Comparison of ENCODE assay signal across 1 cellular context in genomic region chr7:92528188-92528957, GRCh38.
TF ChIP-seq lines count a peak whose summit lies in the region.

PEX1 (minus strand) TSS chr7:92528520; CDS start chr7:92528435, 85 bp downstream.
RBM48 (plus strand) TSS chr7:92528795; CDS start chr7:92528814, 19 bp downstream.

TF ChIP-seq in HepG2, 621 proteins besides CTCF, POLR2A, EP300 and RAD21 (continued from another document and continues in another):
- TF ChIP-seq PITX1 (CRISPR knock-in tag; IDR thresholded peaks at IDR 0.05), result peak; percentile 56; the same call in 1 of the 2 replicates
- TF ChIP-seq KDM3A (CRISPR knock-in tag; IDR thresholded peaks at IDR 0.05; ENCODE audit: low read depth), result peak; percentile 56; the same call in 1 of the 2 replicates
- peak; percentile 42; the same call in 1 of the 2 replicates for TF ChIP-seq HOXD1 (CRISPR knock-in tag; IDR thresholded peaks at IDR 0.05)
- peak; percentile 38; the same call in 1 of the 2 replicates for TF ChIP-seq ZNF580 (CRISPR knock-in tag; IDR thresholded peaks at IDR 0.05; ENCODE audit: borderline replicate concordance, low read depth)
- TF ChIP-seq NFAT5 (CRISPR knock-in tag; IDR thresholded peaks at IDR 0.05), result peak; percentile 63; the same call in 1 of the 2 replicates
- peak; percentile 15; the same call in 1 of the 2 replicates for TF ChIP-seq MEF2D (CRISPR knock-in tag; IDR thresholded peaks at IDR 0.05)
- TF ChIP-seq ATM (IDR thresholded peaks at IDR 0.05; ENCODE audit: borderline replicate concordance), result no peak
- TF ChIP-seq ZNF337 (CRISPR knock-in tag; IDR thresholded peaks at IDR 0.05; ENCODE audit: borderline replicate concordance, low read depth), result 0 out of 2 replicates have a peak, but pooled peaks have one; percentile 47
- TF ChIP-seq ZNF788 (CRISPR knock-in tag; IDR thresholded peaks at IDR 0.05; ENCODE audit: borderline replicate concordance), result peak; percentile 96; the same call in 1 of the 2 replicates
- peak; percentile 78; the same call in 1 of the 2 replicates for TF ChIP-seq ZNF556 (CRISPR knock-in tag; IDR thresholded peaks at IDR 0.05; ENCODE audit: borderline replicate concordance)
- TF ChIP-seq CBFB (CRISPR knock-in tag; IDR thresholded peaks at IDR 0.05), result peak; percentile 43; the same call in 1 of the 2 replicates
- 0 out of 2 replicates have a peak, but pooled peaks have one; percentile 6 for TF ChIP-seq STAG1 (CRISPR knock-in tag; IDR thresholded peaks at IDR 0.05)
- no peak for TF ChIP-seq DZIP1 (CRISPR knock-in tag; IDR thresholded peaks at IDR 0.05)
- no peak for TF ChIP-seq ATF4 (CRISPR knock-in tag; IDR thresholded peaks at IDR 0.05)
- 0 out of 2 replicates have a peak, but pooled peaks have one; percentile 23 for TF ChIP-seq NKX3-1 (CRISPR knock-in tag; IDR thresholded peaks at IDR 0.05)
- TF ChIP-seq MTF1 (CRISPR knock-in tag; IDR thresholded peaks at IDR 0.05), result no peak
- no peak for TF ChIP-seq MBNL3 (CRISPR knock-in tag; conservative IDR thresholded peaks at IDR 0.05)
- no peak for TF ChIP-seq U2AF1 (optimal IDR thresholded peaks at IDR 0.05; ENCODE audit: low read depth, low read length)
- TF ChIP-seq HIVEP1 (CRISPR knock-in tag; IDR thresholded peaks at IDR 0.05), result no peak
- TF ChIP-seq KAT7 (CRISPR knock-in tag; IDR thresholded peaks at IDR 0.05; ENCODE audit: borderline replicate concordance), result peak; percentile 94
- peak; percentile 80; the same call in 1 of the 2 replicates for TF ChIP-seq SP140L (CRISPR knock-in tag; IDR thresholded peaks at IDR 0.05; ENCODE audit: borderline replicate concordance)
- no peak for TF ChIP-seq ZBTB37 (CRISPR knock-in tag; IDR thresholded peaks at IDR 0.05)
- peak; percentile 79 for TF ChIP-seq NR2C2 (CRISPR knock-in tag; IDR thresholded peaks at IDR 0.05; ENCODE audit: borderline replicate concordance)
- 0 out of 2 replicates have a peak, but pooled peaks have one; percentile 5 for TF ChIP-seq PPARG (CRISPR knock-in tag; conservative IDR thresholded peaks at IDR 0.05)
- peak; percentile 77 for TF ChIP-seq GABPA (IDR thresholded peaks at IDR 0.05; ENCODE audit: low read depth, low read length)
- peak; percentile 97 for TF ChIP-seq GABPA (CRISPR knock-in tag; IDR thresholded peaks at IDR 0.05; ENCODE audit: low read depth)
- TF ChIP-seq ZBTB2 (CRISPR knock-in tag; IDR thresholded peaks at IDR 0.05; ENCODE audit: low read depth), result peak; percentile 51
- TF ChIP-seq KDM5A (IDR thresholded peaks at IDR 0.05; ENCODE audit: borderline replicate concordance, low read length), result peak; percentile 99
- peak; percentile 66; the same call in 1 of the 2 replicates for TF ChIP-seq ATF7-NPFF (CRISPR knock-in tag; IDR thresholded peaks at IDR 0.05; ENCODE audit: low read depth)
- TF ChIP-seq KMT2A (CRISPR knock-in tag; IDR thresholded peaks at IDR 0.05), result peak; percentile 63; the same call in 1 of the 2 replicates
- TF ChIP-seq SPEN (CRISPR knock-in tag; IDR thresholded peaks at IDR 0.05; ENCODE audit: low read depth), result 0 out of 2 replicates have a peak, but pooled peaks have one; percentile 23
- TF ChIP-seq FOXJ3 (CRISPR knock-in tag; IDR thresholded peaks at IDR 0.05; ENCODE audit: borderline replicate concordance), result peak; percentile 44; the same call in 1 of the 2 replicates
- TF ChIP-seq ZFX (CRISPR knock-in tag; IDR thresholded peaks at IDR 0.05; ENCODE audit: low read depth), result peak; percentile 92
- TF ChIP-seq RELA (CRISPR knock-in tag; IDR thresholded peaks at IDR 0.05), result peak; percentile 28; the same call in 1 of the 2 replicates
- peak; percentile 91 for TF ChIP-seq ZFY (CRISPR knock-in tag; IDR thresholded peaks at IDR 0.05)
- TF ChIP-seq REPIN1 (CRISPR knock-in tag; IDR thresholded peaks at IDR 0.05; ENCODE audit: borderline replicate concordance, low read depth), result peak; percentile 96; the same call in 1 of the 2 replicates
- TF ChIP-seq ZFAT (CRISPR knock-in tag; conservative IDR thresholded peaks at IDR 0.05), result no peak
- TF ChIP-seq RBFOX2 (IDR thresholded peaks at IDR 0.05; ENCODE audit: low read depth, low read length), result peak; percentile 75
- no peak for TF ChIP-seq MLX (CRISPR knock-in tag; IDR thresholded peaks at IDR 0.05)
- 0 out of 2 replicates have a peak, but pooled peaks have one; percentile 5 for TF ChIP-seq MAFF (IDR thresholded peaks at IDR 0.05; ENCODE audit: low read depth, low read length)
- TF ChIP-seq THAP11 (CRISPR knock-in tag; IDR thresholded peaks at IDR 0.05), result peak; percentile 93
- 0 out of 2 replicates have a peak, but pooled peaks have one; percentile 2 for TF ChIP-seq ZNF770 (CRISPR knock-in tag; IDR thresholded peaks at IDR 0.05)
- TF ChIP-seq MED13 (CRISPR knock-in tag; IDR thresholded peaks at IDR 0.05), result no peak; the same call in 1 of the 2 replicates
- TF ChIP-seq ZGPAT (CRISPR knock-in tag; IDR thresholded peaks at IDR 0.05), result peak; percentile 73; the same call in 1 of the 2 replicates
- TF ChIP-seq CAMTA2 (CRISPR knock-in tag; IDR thresholded peaks at IDR 0.05; ENCODE audit: borderline replicate concordance), result 0 out of 2 replicates have a peak, but pooled peaks have one; percentile 9
- no peak for TF ChIP-seq PTBP1 (IDR thresholded peaks at IDR 0.05; ENCODE audit: low read depth, low read length, poor library complexity, severe bottlenecking)
- TF ChIP-seq NR1H2 (CRISPR knock-in tag; IDR thresholded peaks at IDR 0.05; ENCODE audit: borderline replicate concordance, low read depth), result peak; percentile 56; the same call in 1 of the 2 replicates
- TF ChIP-seq ZNF251 (CRISPR knock-in tag; IDR thresholded peaks at IDR 0.05), result no peak
